In the genomic region with DNA sequence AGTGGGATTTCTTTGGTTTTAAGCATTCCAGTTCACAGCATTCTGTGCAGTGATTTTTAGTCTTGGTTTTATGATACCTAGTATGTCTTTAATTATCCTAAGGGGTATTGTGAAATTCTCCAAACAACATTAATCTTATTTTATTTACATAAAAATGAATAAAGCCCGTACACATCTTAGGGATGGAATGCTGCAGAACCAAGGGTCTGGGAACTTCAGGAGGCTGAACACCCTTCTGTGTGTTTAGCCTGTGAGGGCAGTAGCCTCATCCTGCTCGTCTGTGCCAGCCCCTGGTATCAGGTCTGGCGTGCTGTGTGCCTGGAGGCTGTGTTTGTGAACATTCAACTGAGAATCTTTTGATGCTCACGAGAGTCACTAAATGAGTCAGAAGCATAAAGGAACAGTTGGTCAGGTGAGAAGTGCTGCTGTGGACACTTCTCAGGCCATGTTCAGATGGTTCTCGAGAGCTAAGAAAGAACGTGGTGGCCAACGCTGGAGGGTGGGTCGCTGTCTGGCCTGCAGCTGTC, we compare ENCODE assay signal across 16 cellular contexts. TPM values are rescaled to one million over a fixed set of nuclear protein-coding genes. Genes with fewer than 3 reads are reported as not detected.
DNase-seq lines count a peak whose midpoint lies in the region; ATAC-seq, FAIRE-seq and TF ChIP-seq lines count a peak whose summit lies in the region.
"Had no signal": no experiment of that assay in that cellular context is flagged by ENCODE, and none has a peak within 500 bp of the region (broad histone marks: within the 10 kb centered on the region; RNA-seq: fewer than 3 reads in every experiment).

No MANE protein-coding gene starts in this region.

- no peaks in the 10 kb centered on the region for H3K27me3 Mint-ChIP-seq in activated naive CD4-positive, alpha-beta T cell treated with anti-CD3 and anti-CD28 coated beads, Interleukin-2, amount 10 ng/mL, durations not matched to agents 7 days and 5 days

- no peak overlapping the region for H3K56ac ChIP-seq in IMR-90 (ENCODE audit: extremely low read depth, insufficient read depth, low read length)

- no peak overlapping the region for H2BK120ac ChIP-seq in IMR-90 (ENCODE audit: low read depth, low read length)

- TF ChIP-seq POLR2A in IMR-90 (IDR thresholded peaks at IDR 0.05; ENCODE audit: low read depth, low read length) (no peak), GM18505 (IDR thresholded peaks at IDR 0.05; ENCODE audit: borderline replicate concordance, extremely low read depth, insufficient read depth, insufficient read length) (no peak)

- no peak overlapping the region for H4K91ac ChIP-seq in IMR-90 (ENCODE audit: insufficient read depth, low read depth, low read length)

- H3K36me3 ChIP-seq in IMR-90 (ENCODE audit: control insufficient read depth, insufficient read depth, low read length) = peaks cover 48% of the 10 kb centered on the region

- H4K20me1 ChIP-seq in IMR-90 (ENCODE audit: insufficient read depth, low read length) = peaks cover 20% of the 10 kb centered on the region

- H3K4me2 ChIP-seq in IMR-90 (ENCODE audit: low read depth, low read length) = no peak overlapping the region; the same call in 1 of the 2 replicates

- no peak overlapping the region for H2BK15ac ChIP-seq in IMR-90 (ENCODE audit: low read depth, low read length)

- WGBS in IMR-90 (ENCODE audit: extremely low coverage in 2 of 2, insufficient read length in 1 of 2), 2 experiments = 84% methylated on average over 5 of the region's 8 CpGs; no CpG with 5 or more reads in 1 of the 2 experiments

- POLR2A ChIA-PET in IMR-90 (lab: Charles Lee; ENCODE audit: unreplicated experiment) = no interaction called here

- H3K4me1 ChIP-seq in IMR-90 (ENCODE audit: control insufficient read depth, insufficient read depth, low read length) = peaks cover 13% of the 10 kb centered on the region; the same call in 1 of the 2 replicates
- H3K4me1 ChIP-seq: breast epithelium, tibial artery had no signal

- H3K4me3 Mint-ChIP-seq in activated naive CD4-positive, alpha-beta T cell treated with anti-CD3 and anti-CD28 coated beads, Interleukin-2, amount 10 ng/mL, durations not matched to agents 7 days and 5 days = no peak overlapping the region

- peak; percentile 98 for ATAC-seq in IMR-90 (ENCODE audit: low read depth)
- ATAC-seq in GM18505 (IDR thresholded peaks at IDR 0.05; ENCODE audit: unreplicated experiment) = no peak
- ATAC-seq in GM19324 (IDR thresholded peaks at IDR 0.05; ENCODE audit: low FRiP score, unreplicated experiment) = no peak

- no peak overlapping the region for H3K14ac ChIP-seq in IMR-90 (replicated peaks; ENCODE audit: low read depth, low read length)

- H2AK9ac ChIP-seq in IMR-90 (replicated peaks; ENCODE audit: low read depth, low read length, poor library complexity) = no peak overlapping the region

- dilution Hi-C loops in IMR-90 (cut with HindIII; ENCODE audit: low sequenced_read_pairs, unreplicated experiment) = no loop called here

- no peak for DNase-seq in activated naive CD4-positive, alpha-beta T cell treated with anti-CD3 and anti-CD28 coated beads, Interleukin-2, amount 10 ng/mL, durations not matched to agents 7 days and 5 days
- no peak for DNase-seq in activated naive CD4-positive, alpha-beta T cell treated with Interleukin-2 at 50 U/mL for 16 hours
- peak; percentile 48 for DNase-seq in IMR-90
- DNase-seq in DMS153 (lab: John Stamatoyannopoulos, UW) = no peak
- no peak for DNase-seq in medulla oblongata (ENCODE audit: extremely low spot score)
- DNase-seq: activated T-cell treated with anti-CD3 and anti-CD28 coated beads, Interleukin-2, amount 50 U/mL, for 4 hours; effector CD8-positive, alpha-beta T cell; head of caudate nucleus; NCI-H2171 treated with DMSO at 0.1 percent for 48 hours; tibial artery; WERI-Rb-1 had no signal

- no peak overlapping the region for H4K8ac ChIP-seq in IMR-90 (ENCODE audit: low read depth in 2 of 2, low read length in 2 of 2)

- H3K9me3 ChIP-seq in IMR-90 (ENCODE audit: control insufficient read depth, insufficient read depth, low read length) = no peaks in the 10 kb centered on the region
- H3K9me3 ChIP-seq: breast epithelium, tibial artery had no signal

- no peak for TF ChIP-seq CTCF in IMR-90 (conservative IDR thresholded peaks at IDR 0.05; ENCODE audit: low read depth, low read length)

- H2BK5ac ChIP-seq in IMR-90 (ENCODE audit: low read depth, low read length, poor library complexity, severe bottlenecking) = no peak overlapping the region

- H3K4me3 ChIP-seq in IMR-90 (ENCODE audit: insufficient read depth, low read depth, low read length) = no peak overlapping the region
- H3K4me3 ChIP-seq: breast epithelium, tibial artery had no signal

- peaks cover 31% of the 10 kb centered on the region for H3K9me3 Mint-ChIP-seq in activated naive CD4-positive, alpha-beta T cell treated with anti-CD3 and anti-CD28 coated beads, Interleukin-2, amount 10 ng/mL, durations not matched to agents 7 days and 5 days
- H3K9me3 Mint-ChIP-seq: activated T-cell treated with anti-CD3 and anti-CD28 coated beads, Interleukin-2, amount 50 U/mL, for 4 hours had no signal

- H2AK5ac ChIP-seq in IMR-90 (ENCODE audit: low read depth, low read length) = no peak overlapping the region

- H2AFZ ChIP-seq in IMR-90 (replicated peaks; ENCODE audit: low read length, poor library complexity) = no peak overlapping the region

- CTCF ChIA-PET in activated naive CD4-positive, alpha-beta T cell treated with anti-CD3 and anti-CD28 coated beads, Interleukin-2, amount 10 ng/mL, durations not matched to agents 7 days and 5 days (lab: Charles Lee) = interaction anchor here (1.8 to 1.9 kb wide), 2 partner anchors 28 to 30 kb away, joined by 7 to 8 read pairs; a partner anchor contains a TSS
- CTCF ChIA-PET in IMR-90 (lab: Yijun Ruan, JAX) = no interaction called here

- TF ChIP-seq RAD21 in IMR-90 (IDR thresholded peaks at IDR 0.05; ENCODE audit: low read length) = no peak

- no peak overlapping the region for H2BK20ac ChIP-seq in IMR-90 (ENCODE audit: low read depth, low read length)

- intact Hi-C loops in IMR-90 (cut with micrococcal nuclease) = no loop called here

- no peaks in the 10 kb centered on the region for H3K27me3 ChIP-seq in IMR-90 (ENCODE audit: control insufficient read depth, insufficient read depth, low read length)
- H3K27me3 ChIP-seq: breast epithelium, tibial artery had no signal

- H3K36me3 Mint-ChIP-seq in activated naive CD4-positive, alpha-beta T cell treated with anti-CD3 and anti-CD28 coated beads, Interleukin-2, amount 10 ng/mL, durations not matched to agents 7 days and 5 days = peaks cover 78% of the 10 kb centered on the region

- FAIRE-seq in endometrium (lab: Jason Lieb, UNC) = peak; percentile 41
- FAIRE-seq: GM18507 had no signal

- peaks cover 13% of the 10 kb centered on the region for H3K9me1 ChIP-seq in IMR-90 (ENCODE audit: insufficient read depth, low read length)

- no peak overlapping the region; the same call in 1 of the 2 replicates for H3K18ac ChIP-seq in IMR-90 (ENCODE audit: low read depth, low read length)

- BruUV-seq in IMR-90 (replicated peaks; lab: Mats Ljungman, UMichigan) = no TSS peak

- H3K9ac ChIP-seq in IMR-90 (ENCODE audit: low read depth, low read length) = no peak overlapping the region

- no peak overlapping the region for H3K23ac ChIP-seq in IMR-90 (ENCODE audit: low read depth, low read length)

- H4K5ac ChIP-seq in IMR-90 (ENCODE audit: low read depth, low read length) = no peak overlapping the region

- peak overlapping the region; percentile 93 for H3K27ac Mint-ChIP-seq in activated naive CD4-positive, alpha-beta T cell treated with anti-CD3 and anti-CD28 coated beads, Interleukin-2, amount 10 ng/mL, durations not matched to agents 7 days and 5 days

- H3K79me1 ChIP-seq in IMR-90 (ENCODE audit: low read depth in 1 of 2, low read length in 2 of 2) = peaks cover 30 to 56% of the 10 kb centered on the region in 2 experiments

- in situ Hi-C loops in IMR-90 (cut with MboI; ENCODE audit: low sequenced_read_pairs) = no loop called here

- H3K4ac ChIP-seq in IMR-90 (ENCODE audit: low read depth, low read length) = no peak overlapping the region

- H3K27ac ChIP-seq in IMR-90 (ENCODE audit: insufficient read depth, low read length) = peak overlapping the region; percentile 66; the same call in 1 of the 2 replicates
- H3K27ac ChIP-seq: breast epithelium, tibial artery, WERI-Rb-1 had no signal

- peaks cover 57% of the 10 kb centered on the region for H3K4me1 Mint-ChIP-seq in activated naive CD4-positive, alpha-beta T cell treated with anti-CD3 and anti-CD28 coated beads, Interleukin-2, amount 10 ng/mL, durations not matched to agents 7 days and 5 days

TF ChIP-seq in IMR-90, 13 proteins besides CTCF, POLR2A, EP300 and RAD21 (continues in another document):
- TF ChIP-seq MAFK (IDR thresholded peaks at IDR 0.05; ENCODE audit: low read depth, low read length) = no peak
- TF ChIP-seq, protein P1, sequence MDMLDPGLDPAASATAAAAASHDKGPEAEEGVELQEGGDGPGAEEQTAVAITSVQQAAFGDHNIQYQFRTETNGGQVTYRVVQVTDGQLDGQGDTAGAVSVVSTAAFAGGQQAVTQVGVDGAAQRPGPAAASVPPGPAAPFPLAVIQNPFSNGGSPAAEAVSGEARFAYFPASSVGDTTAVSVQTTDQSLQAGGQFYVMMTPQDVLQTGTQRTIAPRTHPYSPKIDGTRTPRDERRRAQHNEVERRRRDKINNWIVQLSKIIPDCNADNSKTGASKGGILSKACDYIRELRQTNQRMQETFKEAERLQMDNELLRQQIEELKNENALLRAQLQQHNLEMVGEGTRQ (IDR thresholded peaks at IDR 0.05; ENCODE audit: low read depth, low read length) = no peak

RNA-seq across cellular contexts. Expression of a gene that starts 25.2 kb away (rescaled TPM):
- 0.18 and 0.28 TPM in 2 replicates for total RNA-seq in IMR-90 (2012; rRNA removed)
- polyA plus RNA-seq in IMR-90 (2012; rRNA removed) = 0.09 and 0.11 TPM in 2 replicates
- 0.04 and 0.11 TPM in 2 replicates for polyA plus RNA-seq in IMR-90 (2012; cell fraction: cytosol; rRNA removed)
- 1.0 and 2.4 TPM in 2 replicates for polyA plus RNA-seq in IMR-90 (2012; cell fraction: nucleus; rRNA removed; ENCODE audit: low replicate concordance)

RNA-seq across cellular contexts. Expression of a gene that starts 29.8 kb away (rescaled TPM):
- 68.6 and 71.3 TPM in 2 replicates for total RNA-seq in IMR-90 (2012; rRNA removed)
- 38.5 and 43.5 TPM in 2 replicates for polyA plus RNA-seq in IMR-90 (2012; rRNA removed)
- polyA plus RNA-seq in IMR-90 (2012; cell fraction: cytosol; rRNA removed) = 32.3 and 36.0 TPM in 2 replicates
- polyA plus RNA-seq in IMR-90 (2012; cell fraction: nucleus; rRNA removed; ENCODE audit: low replicate concordance) = 27.2 and 30.1 TPM in 2 replicates

RNA-seq across cellular contexts. Expression of a gene that starts 31.3 kb away (rescaled TPM):
- 0.54 and 0.56 TPM in 2 replicates for total RNA-seq in IMR-90 (2012; rRNA removed)
- polyA plus RNA-seq in IMR-90 (2012; rRNA removed) = 4.0 and 4.1 TPM in 2 replicates
- 3.9 and 4.6 TPM in 2 replicates for polyA plus RNA-seq in IMR-90 (2012; cell fraction: cytosol; rRNA removed)
- 14.1 and 23.9 TPM in 2 replicates for polyA plus RNA-seq in IMR-90 (2012; cell fraction: nucleus; rRNA removed; ENCODE audit: low replicate concordance)

RNA-seq across cellular contexts. Expression of a gene that starts 38.7 kb away (rescaled TPM):
- not detected in 2 replicates for total RNA-seq in IMR-90 (2012; rRNA removed)
- polyA plus RNA-seq in IMR-90 (2012; rRNA removed) = not detected in 2 replicates
- 0.03 TPM in 1 of 2 replicates, not detected in the other for polyA plus RNA-seq in IMR-90 (2012; cell fraction: cytosol; rRNA removed)
- polyA plus RNA-seq in IMR-90 (2012; cell fraction: nucleus; rRNA removed; ENCODE audit: low replicate concordance) = 0.03 TPM in 1 of 2 replicates, not detected in the other

RNA-seq across cellular contexts. Expression of a gene that starts 41.0 kb away (rescaled TPM):
- total RNA-seq in IMR-90 (2012; rRNA removed) = 6.4 and 6.5 TPM in 2 replicates
- polyA plus RNA-seq in IMR-90 (2012; rRNA removed) = 15.6 and 15.9 TPM in 2 replicates
- 7.2 and 13.4 TPM in 2 replicates for polyA plus RNA-seq in IMR-90 (2012; cell fraction: cytosol; rRNA removed)
- polyA plus RNA-seq in IMR-90 (2012; cell fraction: nucleus; rRNA removed; ENCODE audit: low replicate concordance) = 50.2 and 83.0 TPM in 2 replicates
